9 cellular contexts compared by ENCODE assay signal in genomic region chr3:52246728-52247454, GRCh38. TPM values are rescaled to one million over a fixed set of nuclear protein-coding genes. Genes with fewer than 3 reads are reported as not detected.
A peak's percentile ranks its signal among the peaks of the same experiment; 100 is the strongest.
DNase-seq lines count a peak whose midpoint lies in the region; ATAC-seq and TF ChIP-seq lines count a peak whose summit lies in the region.
"Had no signal": no experiment of that assay in that cellular context is flagged by ENCODE, and none has a peak within 500 bp of the region (broad histone marks: within the 10 kb centered on the region; RNA-seq: fewer than 3 reads in every experiment).

No MANE protein-coding gene starts in this region.

- TF ChIP-seq EP300 in ovary (IDR thresholded peaks at IDR 0.05): no peak

- no peak for TF ChIP-seq CTCF in CD4-positive, alpha-beta T cell (IDR thresholded peaks at IDR 0.05)
- TF ChIP-seq CTCF in PC-9 (conservative IDR thresholded peaks at IDR 0.05) (no peak), ovary (IDR thresholded peaks at IDR 0.05) (no peak), foreskin keratinocyte (conservative IDR thresholded peaks at IDR 0.05) (no peak)

- ATAC-seq in CD4-positive, alpha-beta T cell (ENCODE audit: poor library complexity): no peak
- no peak for ATAC-seq in effector memory CD8-positive, alpha-beta T cell (replicated peaks)
- no peak for ATAC-seq in left colon
- ATAC-seq in foreskin keratinocyte: no peak

- H3K4me3 ChIP-seq in PC-9 (no peak overlapping the region), ovary (no peak overlapping the region)

- no peak for DNase-seq in CD4-positive, alpha-beta T cell
- DNase-seq in PC-9 (no peak), ovary (peak in 1 of 5 donors; percentile 19), NK-92 (lab: John Stamatoyannopoulos, UW; ENCODE audit: unreplicated experiment) (no peak), NCI-H1436 (lab: John Stamatoyannopoulos, UW) (no peak), left colon (no peak), foreskin keratinocyte (no peak)
- no peak for DNase-seq in effector memory CD8-positive, alpha-beta T cell
- DNase-seq: cerebellar nuclear complex had no signal

- H3K27ac ChIP-seq in CD4-positive, alpha-beta T cell (ENCODE audit: low read depth, low read length): peak overlapping the region; percentile 95
- H3K27ac ChIP-seq in PC-9: no peak overlapping the region
- H3K27ac ChIP-seq in ovary: peak overlapping the region; percentile 73 to 83
- H3K27ac ChIP-seq in foreskin keratinocyte: no peak overlapping the region

- intact Hi-C loops in CD4-positive, alpha-beta T cell (cut with DNase I, micrococcal nuclease): no loop called here
- intact Hi-C loops in PC-9 (cut with micrococcal nuclease; ENCODE audit: unreplicated experiment): no loop called here
- intact Hi-C loops in ovary (cut with DNase I): no loop called here
- intact Hi-C loops in left colon (cut with DNase I, micrococcal nuclease): no loop called here

- H3K79me2 ChIP-seq in PC-9 (ENCODE audit: low read depth): no peaks in the 10 kb centered on the region

- H3K36me3 ChIP-seq in PC-9 (ENCODE audit: low read depth) (no peaks in the 10 kb centered on the region), ovary (no peaks in the 10 kb centered on the region)

- peaks cover 48% of the 10 kb centered on the region for H3K36me3 Mint-ChIP-seq in CD4-positive, alpha-beta T cell (ENCODE audit: low read depth)
- H3K36me3 Mint-ChIP-seq in effector memory CD8-positive, alpha-beta T cell (ENCODE audit: insufficient read depth): peaks cover 50% of the 10 kb centered on the region

- no peak overlapping the region for H2AFZ ChIP-seq in PC-9

- WGBS in ovary, 3 donors: 85 to 89% (median 87%) methylated on average over 14 of the region's 14 CpGs

- peaks cover 44% of the 10 kb centered on the region; the same call in 1 of the 2 replicates for H3F3A ChIP-seq in PC-9 (ENCODE audit: insufficient read depth, low read depth)

- H3K27me3 Mint-ChIP-seq in CD4-positive, alpha-beta T cell: no peaks in the 10 kb centered on the region
- H3K27me3 Mint-ChIP-seq in effector memory CD8-positive, alpha-beta T cell: no peaks in the 10 kb centered on the region

- no peaks in the 10 kb centered on the region for H3K27me3 ChIP-seq in CD4-positive, alpha-beta T cell (ENCODE audit: control insufficient read depth, insufficient read depth, low read length)
- H3K27me3 ChIP-seq in PC-9 (ENCODE audit: insufficient read depth, low read depth) (no peaks in the 10 kb centered on the region), ovary (no peaks in the 10 kb centered on the region), foreskin keratinocyte (no peaks in the 10 kb centered on the region)

- no peaks in the 10 kb centered on the region for H3K9me2 ChIP-seq in PC-9 (ENCODE audit: insufficient read depth)

- CTCF ChIA-PET in CD4-positive, alpha-beta T cell (lab: Charles Lee): interaction anchor here (1.2 to 1.8 kb wide), 4 partner anchors 14 to 92 kb away, joined by 4 to 5 read pairs (median 5); partner anchors contain the start of gene WDR82
- CTCF ChIA-PET in PC-9 (lab: Charles Lee): no interaction called here

- H3K4me2 ChIP-seq in PC-9: peak overlapping the region; percentile 74; the same call in 1 of the 2 replicates

- H3K4me1 ChIP-seq in PC-9 (replicated peaks; ENCODE audit: insufficient read depth) (peaks cover 26% of the 10 kb centered on the region), ovary (ENCODE audit: insufficient read depth) (peaks cover 5% of the 10 kb centered on the region), foreskin keratinocyte (peaks cover 15% of the 10 kb centered on the region)

- peak overlapping the region; percentile 95 for H3K27ac Mint-ChIP-seq in CD4-positive, alpha-beta T cell
- H3K27ac Mint-ChIP-seq in effector memory CD8-positive, alpha-beta T cell: peak overlapping the region; percentile 92 to 94

- H3K4me3 Mint-ChIP-seq in CD4-positive, alpha-beta T cell: peak overlapping the region; percentile 88
- H3K4me3 Mint-ChIP-seq in effector memory CD8-positive, alpha-beta T cell: peak overlapping the region; percentile 82 to 91

- peaks cover 79% of the 10 kb centered on the region for H3K4me1 Mint-ChIP-seq in CD4-positive, alpha-beta T cell (ENCODE audit: low read depth)
- peaks cover 56 to 60% of the 10 kb centered on the region in 2 donors for H3K4me1 Mint-ChIP-seq in effector memory CD8-positive, alpha-beta T cell (ENCODE audit: low read depth in 2 of 2)

- no peaks in the 10 kb centered on the region for H3K9me3 Mint-ChIP-seq in CD4-positive, alpha-beta T cell
- H3K9me3 Mint-ChIP-seq in effector memory CD8-positive, alpha-beta T cell: no peaks in the 10 kb centered on the region

- POLR2A ChIA-PET in CD4-positive, alpha-beta T cell (lab: Charles Lee): interaction anchor here (1.2 to 19.7 kb wide), 9 partner anchors 5 to 862 kb away, joined by 3 to 538 read pairs (median 17); partner anchors contain the start of genes GLYCTK, MANF, PPM1M and TWF2
- POLR2A ChIA-PET in PC-9 (lab: Charles Lee; ENCODE audit: unreplicated experiment): no interaction called here

- H3K9me3 ChIP-seq in CD4-positive, alpha-beta T cell (ENCODE audit: control insufficient read depth, low read length): no peaks in the 10 kb centered on the region
- H3K9me3 ChIP-seq in PC-9 (ENCODE audit: insufficient read depth, low read depth): no peaks in the 10 kb centered on the region
- no peaks in the 10 kb centered on the region for H3K9me3 ChIP-seq in ovary

- no peak for TF ChIP-seq POLR2A in ovary (IDR thresholded peaks at IDR 0.05)

- no TSS peak for BruUV-seq in PC-9 (replicated peaks; lab: Mats Ljungman, UMichigan)

- no peaks in the 10 kb centered on the region; the same call in 1 of the 2 replicates for H4K20me1 ChIP-seq in PC-9 (ENCODE audit: insufficient read depth)

RNA-seq across cellular contexts. Expression of gene PPM1M, which starts 1.3 kb away (rescaled TPM):
- total RNA-seq in CD4-positive, alpha-beta T cell: 10 to 100 TPM; 36.7 to 40.2 TPM
- total RNA-seq in PC-9 (2021) (16.2 TPM in 2 replicates), ovary (10 to 100 TPM; 15.4 to 32.4 (median 23.4) TPM), left colon (1 to 10 TPM; 2.9 to 9.3 TPM), foreskin keratinocyte (9.2 and 9.8 TPM in 2 replicates)
- polyA plus RNA-seq in ovary (10 to 100 TPM; 25.7 to 48.4 TPM), foreskin keratinocyte (11.0 and 11.3 TPM in 2 replicates)

RNA-seq across cellular contexts. Expression of gene TWF2, which starts 7.9 kb away (rescaled TPM):
- 10 to 100 TPM; 17.4 to 21.7 TPM for total RNA-seq in CD4-positive, alpha-beta T cell
- total RNA-seq in PC-9 (2021): 102 and 115 TPM in 2 replicates
- 10 to 100 TPM; 34.0 to 56.3 (median 43.3) TPM for total RNA-seq in ovary
- 10 to 100 TPM; 14.3 to 40.7 TPM for polyA plus RNA-seq in ovary
- total RNA-seq in left colon: 10 to 100 TPM; 37.8 to 53.9 TPM
- 96.6 and 107 TPM in 2 replicates for total RNA-seq in foreskin keratinocyte
- polyA plus RNA-seq in foreskin keratinocyte: 125 and 141 TPM in 2 replicates

RNA-seq across cellular contexts. Expression of gene TLR9, which starts 21.4 kb away (rescaled TPM):
- under 1 TPM; 0.08 to 0.17 TPM for total RNA-seq in CD4-positive, alpha-beta T cell
- total RNA-seq in PC-9 (2021) (0.30 and 0.44 TPM in 2 replicates), ovary (1 to 10 TPM in 1 of 7 donors, under 1 TPM in 4, not detected in 2; 0.22 to 1.5 (median 0.74) TPM), left colon (under 1 TPM in 1 of 2 donors, not detected in 1; 0.42 TPM), foreskin keratinocyte (not detected in 2 replicates)
- polyA plus RNA-seq in ovary (under 1 TPM; 0.15 to 0.58 TPM), foreskin keratinocyte (not detected in 2 replicates)

RNA-seq across cellular contexts. Expression of gene WDR82, which starts 31.6 kb away (rescaled TPM):
- 100 to 1,000 TPM; 114 TPM for total RNA-seq in CD4-positive, alpha-beta T cell
- 34.2 and 44.5 TPM in 2 replicates for total RNA-seq in PC-9 (2021)
- total RNA-seq in ovary: 100 to 1,000 TPM in 2 of 7 donors, 10 to 100 TPM in 5; 36.4 to 104 (median 95.2) TPM
- 100 to 1,000 TPM in 1 of 2 donors, 10 to 100 TPM in 1; 55.3 to 110 TPM for polyA plus RNA-seq in ovary
- total RNA-seq in left colon: 10 to 100 TPM; 57.1 to 60.9 TPM
- 70.1 and 73.6 TPM in 2 replicates for total RNA-seq in foreskin keratinocyte
- polyA plus RNA-seq in foreskin keratinocyte: 24.8 and 30.2 TPM in 2 replicates

RNA-seq across cellular contexts. Expression of gene GLYCTK, which starts 40.7 kb away (rescaled TPM):
- 10 to 100 TPM; 24.4 to 24.6 TPM for total RNA-seq in CD4-positive, alpha-beta T cell
- total RNA-seq in PC-9 (2021) (8.9 and 11.1 TPM in 2 replicates), ovary (10 to 100 TPM in 1 of 7 donors, 1 to 10 TPM in 6; 3.7 to 12.2 (median 6.2) TPM), left colon (10 to 100 TPM; 51.6 to 57.0 TPM), foreskin keratinocyte (7.8 and 8.4 TPM in 2 replicates)
- polyA plus RNA-seq in ovary (1 to 10 TPM in 1 of 2 donors, under 1 TPM in 1; 0.83 to 6.8 TPM), foreskin keratinocyte (9.1 and 9.7 TPM in 2 replicates)

Comparison
In these comparisons a context has a peak if more than half of its experiments do, and no peak if none do; other contexts are left out.
1. H3K27ac ChIP-seq: peak in CD4-positive, alpha-beta T cell (single experiment) and ovary (2 of 2); none in PC-9 (single experiment) and foreskin keratinocyte (single experiment).